In genomic region chr2:17830053-17831034, GRCh38 we compare ENCODE assay signal across 10 cellular contexts. TPM values are rescaled to one million over a fixed set of nuclear protein-coding genes. Genes with fewer than 3 reads are reported as not detected.
DNase-seq lines count a peak whose midpoint lies in the region; ATAC-seq and TF ChIP-seq lines count a peak whose summit lies in the region.
"Had no signal": no experiment of that assay in that cellular context is flagged by ENCODE, and none has a peak within 500 bp of the region (broad histone marks: within the 10 kb centered on the region; RNA-seq: fewer than 3 reads in every experiment).

No MANE protein-coding gene starts in this region.

- no peak overlapping the region for H3K4me3 ChIP-seq in HAP-1
- H3K4me3 ChIP-seq in Karpas-422 (ENCODE audit: low read length), result peak overlapping the region; percentile 59
- no peak overlapping the region for H3K4me3 ChIP-seq in endocrine pancreas (ENCODE audit: control insufficient read depth, insufficient read depth, low read length)
- H3K4me3 ChIP-seq in lower lobe of right lung, result no peak overlapping the region

- H3K36me3 ChIP-seq in HAP-1 (replicated peaks) (no peaks in the 10 kb centered on the region), Karpas-422 (ENCODE audit: insufficient read depth, low read length) (no peaks in the 10 kb centered on the region; the same call in 1 of the 2 replicates), endocrine pancreas (ENCODE audit: control insufficient read depth, insufficient read depth, low read length) (no peaks in the 10 kb centered on the region), lower lobe of right lung (no peaks in the 10 kb centered on the region)

- H3K4me3 Mint-ChIP-seq in stimulated activated memory B cell treated with anti-CD40 and anti-IgM and Interleukin-4, amounts not matched to agents 10 μg/mL and 1 μg/mL and 100 μg/mL, for 72 hours, result peak overlapping the region; percentile 58
- H3K4me3 Mint-ChIP-seq: natural killer cell treated with Interleukin-12 subunit alpha and Interleukin-12 subunit beta and Interleukin-15 and Interleukin-18, amount 100 ng/mL, for 72 hours had no signal

- DNase-seq in NCI-H524 (lab: John Stamatoyannopoulos, UW) (peak; percentile 19 to 69), NCI-H524 treated with DMSO at 0.1 percent for 48 hours (lab: John Stamatoyannopoulos, UW) (no peak), HAP-1 (ENCODE audit: low spot score in 2 of 2) (peak; percentile 89 to 92), Karpas-422 (peak; percentile 87), UCSD-AML1 (lab: John Stamatoyannopoulos, UW; ENCODE audit: unreplicated experiment) (peak; percentile 73), lower lobe of right lung (peak; percentile 73)

- peaks cover 5% of the 10 kb centered on the region for H3K36me3 Mint-ChIP-seq in stimulated activated memory B cell treated with anti-CD40 and anti-IgM and Interleukin-4, amounts not matched to agents 10 μg/mL and 1 μg/mL and 100 μg/mL, for 72 hours
- H3K36me3 Mint-ChIP-seq: CD4-positive, alpha-beta memory T cell; natural killer cell treated with Interleukin-12 subunit alpha and Interleukin-12 subunit beta and Interleukin-15 and Interleukin-18, amount 100 ng/mL, for 72 hours had no signal

- peaks cover 5% of the 10 kb centered on the region for H3K9me3 ChIP-seq in HAP-1
- no peaks in the 10 kb centered on the region for H3K9me3 ChIP-seq in Karpas-422 (ENCODE audit: low read length)
- H3K9me3 ChIP-seq in endocrine pancreas (ENCODE audit: control insufficient read depth, low read length), result no peaks in the 10 kb centered on the region
- no peaks in the 10 kb centered on the region for H3K9me3 ChIP-seq in lower lobe of right lung

- no peaks in the 10 kb centered on the region for H3K79me2 ChIP-seq in Karpas-422 (ENCODE audit: low read length)

- H2AFZ ChIP-seq in Karpas-422 (ENCODE audit: low read length), result peak overlapping the region; percentile 75

- no peaks in the 10 kb centered on the region for H4K20me1 ChIP-seq in Karpas-422 (ENCODE audit: insufficient read depth, low read depth, low read length)

- peak; percentile 87 for TF ChIP-seq CTCF in lower lobe of right lung (IDR thresholded peaks at IDR 0.05)

- peak overlapping the region; percentile 52 for H3K9ac ChIP-seq in Karpas-422 (ENCODE audit: low read length)
- peak overlapping the region; percentile 63 for H3K9ac ChIP-seq in endocrine pancreas (ENCODE audit: control insufficient read depth, insufficient read depth, low read length)

- H3K27me3 Mint-ChIP-seq in stimulated activated memory B cell treated with anti-CD40 and anti-IgM and Interleukin-4, amounts not matched to agents 10 μg/mL and 1 μg/mL and 100 μg/mL, for 72 hours, result no peaks in the 10 kb centered on the region

- peaks cover 20% of the 10 kb centered on the region for H3K4me1 Mint-ChIP-seq in stimulated activated memory B cell treated with anti-CD40 and anti-IgM and Interleukin-4, amounts not matched to agents 10 μg/mL and 1 μg/mL and 100 μg/mL, for 72 hours

- peak; percentile 88 to 94 for ATAC-seq in lower lobe of right lung
- peak; percentile 84 for ATAC-seq in stimulated activated memory B cell treated with anti-CD40 and anti-IgM and Interleukin-4, amounts not matched to agents 10 μg/mL and 1 μg/mL and 100 μg/mL, for 72 hours

- in situ Hi-C loops in HAP-1 (cut with MboI; ENCODE audit: low sequenced_read_pairs), result no loop called here

- peaks cover 8% of the 10 kb centered on the region for H3K9me3 Mint-ChIP-seq in stimulated activated memory B cell treated with anti-CD40 and anti-IgM and Interleukin-4, amounts not matched to agents 10 μg/mL and 1 μg/mL and 100 μg/mL, for 72 hours
- H3K9me3 Mint-ChIP-seq: natural killer cell treated with Interleukin-12 subunit alpha and Interleukin-12 subunit beta and Interleukin-15 and Interleukin-18, amount 100 ng/mL, for 72 hours had no signal

- no peak overlapping the region for H3K27ac ChIP-seq in Karpas-422 (ENCODE audit: low read length)
- H3K27ac ChIP-seq in lower lobe of right lung, result no peak overlapping the region

- H3K27ac Mint-ChIP-seq in stimulated activated memory B cell treated with anti-CD40 and anti-IgM and Interleukin-4, amounts not matched to agents 10 μg/mL and 1 μg/mL and 100 μg/mL, for 72 hours, result peak overlapping the region; percentile 65
- H3K27ac Mint-ChIP-seq: CD4-positive, alpha-beta memory T cell; natural killer cell treated with Interleukin-12 subunit alpha and Interleukin-12 subunit beta and Interleukin-15 and Interleukin-18, amount 100 ng/mL, for 72 hours had no signal

- peaks cover 32% of the 10 kb centered on the region for H3K4me1 ChIP-seq in HAP-1
- H3K4me1 ChIP-seq in Karpas-422 (ENCODE audit: low read length), result peaks cover 64% of the 10 kb centered on the region
- no peaks in the 10 kb centered on the region for H3K4me1 ChIP-seq in endocrine pancreas (ENCODE audit: control insufficient read depth, insufficient read depth, low read length)
- no peaks in the 10 kb centered on the region for H3K4me1 ChIP-seq in lower lobe of right lung

- no peaks in the 10 kb centered on the region for H3K9me2 ChIP-seq in Karpas-422 (replicated peaks; ENCODE audit: insufficient read depth, low read length)

- no peaks in the 10 kb centered on the region for H3K27me3 ChIP-seq in HAP-1 (ENCODE audit: low read depth)
- H3K27me3 ChIP-seq in Karpas-422 (ENCODE audit: low read length), result no peaks in the 10 kb centered on the region
- no peaks in the 10 kb centered on the region for H3K27me3 ChIP-seq in endocrine pancreas (ENCODE audit: control insufficient read depth, insufficient read depth, low read length)
- peaks cover 12% of the 10 kb centered on the region for H3K27me3 ChIP-seq in lower lobe of right lung (ENCODE audit: low read depth)

- intact Hi-C loops in lower lobe of right lung (cut with DNase I), result no loop called here

- peak overlapping the region; percentile 69 for H3K4me2 ChIP-seq in Karpas-422 (ENCODE audit: low read depth, low read length, poor library complexity, severe bottlenecking)

RNA-seq across cellular contexts. Expression of gene MSGN1, which starts 14.1 kb away (rescaled TPM):
- not detected in 2 replicates for total RNA-seq in Karpas-422 (2014; rRNA removed; shearing (Covaris generic); ENCODE audit: low replicate concordance)
- not detected for total RNA-seq in lower lobe of right lung
- total RNA-seq: CD4-positive, alpha-beta memory T cell; natural killer cell treated with Interleukin-12 subunit alpha and Interleukin-12 subunit beta and Interleukin-15 and Interleukin-18, amount 100 ng/mL, for 72 hours had no signal

RNA-seq across cellular contexts. Expression of gene KCNS3, which starts 48.1 kb away (rescaled TPM):
- total RNA-seq in Karpas-422 (2014; rRNA removed; shearing (Covaris generic); ENCODE audit: low replicate concordance), result 1.5 and 2.5 TPM in 2 replicates
- 28.7 TPM for total RNA-seq in lower lobe of right lung
- total RNA-seq: CD4-positive, alpha-beta memory T cell; natural killer cell treated with Interleukin-12 subunit alpha and Interleukin-12 subunit beta and Interleukin-15 and Interleukin-18, amount 100 ng/mL, for 72 hours had no signal
